ENCODE assay signal across 5 cellular contexts in genomic region chr3:156366559-156366958, GRCh38.
"Had no signal": no experiment of that assay in that cellular context is flagged by ENCODE, and none has a peak within 500 bp of the region (broad histone marks: within the 10 kb centered on the region; RNA-seq: fewer than 3 reads in every experiment).

No MANE protein-coding gene starts in this region.

- H3K4me1 Mint-ChIP-seq: IgD-negative memory B cell had no signal

- DNase-seq: GOT3, H9, HCEC 1CT, KBM-7 had no signal

- H3K4me3 Mint-ChIP-seq: H9, IgD-negative memory B cell had no signal

- H3K27ac Mint-ChIP-seq: IgD-negative memory B cell had no signal

- H3K9me3 Mint-ChIP-seq: H9, IgD-negative memory B cell had no signal
